In the genomic region with DNA sequence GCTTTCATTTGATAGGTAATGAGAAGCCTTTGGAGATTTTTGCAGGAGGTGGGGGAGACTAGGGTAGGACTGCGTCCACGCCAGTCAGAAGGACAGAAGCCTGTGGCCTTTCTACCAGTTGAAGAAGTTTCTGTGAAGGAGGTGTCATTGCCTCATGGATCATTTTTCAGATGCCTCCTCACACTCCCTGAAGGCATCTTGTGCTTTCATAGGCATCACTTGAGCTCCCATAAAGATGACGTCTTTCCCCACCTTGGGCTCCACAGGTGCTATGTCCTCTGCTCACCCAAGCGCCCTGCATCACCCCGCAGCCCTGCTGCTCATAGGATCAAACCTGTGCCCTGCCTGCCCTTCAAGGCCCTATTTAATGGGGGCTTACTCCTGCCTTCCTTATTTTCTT, we compare ENCODE assay signal across 32 cellular contexts.
"Had no signal": no experiment of that assay in that cellular context is flagged by ENCODE, and none has a peak within 500 bp of the region (broad histone marks: within the 10 kb centered on the region; RNA-seq: fewer than 3 reads in every experiment).

No MANE protein-coding gene starts in this region.

- H3K36me3 ChIP-seq: gastrocnemius medialis, pancreas, prostate gland, sigmoid colon, stomach, thyroid gland, upper lobe of right lung, WERI-Rb-1 had no signal

- H3K4me3 Mint-ChIP-seq: activated naive CD8-positive, alpha-beta T cell; central memory CD8-positive, alpha-beta T cell; dendritic cell treated with granulocyte-macrophage colony-stimulating factor and Interleukin-4, amounts not matched to agents 40 ng/mL and 50 ng/mL, for 4 days; mesothelial cell of epicardium; naive B cell; stimulated activated memory B cell treated with anti-CD40 and anti-IgM and Interleukin-4, amounts not matched to agents 10 μg/mL and 1 μg/mL and 100 μg/mL, for 72 hours had no signal

- H3K27me3 ChIP-seq: thyroid gland had no signal

- H3K4me1 Mint-ChIP-seq: central memory CD8-positive, alpha-beta T cell; naive B cell; stimulated activated memory B cell treated with anti-CD40 and anti-IgM and Interleukin-4, amounts not matched to agents 10 μg/mL and 1 μg/mL and 100 μg/mL, for 72 hours had no signal

- H3K9me3 ChIP-seq: gastrocnemius medialis, pancreas, prostate gland, sigmoid colon, stomach, thyroid gland, upper lobe of right lung had no signal

- DNase-seq: activated CD4-positive, alpha-beta T cell treated with anti-CD3 and anti-CD28 coated beads for 48 hours; activated CD4-positive, alpha-beta T cell treated with anti-CD3 and anti-CD28 coated beads, Interleukin-2, amount 50 U/mL, for 48 hours; activated effector memory CD4-positive, alpha-beta T cell treated with Interleukin-2 at 50 U/mL for 16 hours; activated naive CD4-positive, alpha-beta T cell treated with Interleukin-2 at 50 U/mL for 16 hours; anterior cingulate cortex; effector CD4-positive, alpha-beta T cell; gastrocnemius medialis; glutamatergic neuron; left cardiac atrium; left ventricle myocardium superior; mammary epithelial cell; naive B cell; nucleus accumbens; pancreas; retina; sigmoid colon; small intestine; stimulated activated CD4-positive, alpha-beta T cell treated with anti-CD3 and anti-CD28 coated beads, Interleukin-4, amount 100 ng/mL, for 24 hours; stomach; T-helper 1 cell; T-helper 9 cell; thyroid gland; upper lobe of right lung; WERI-Rb-1 had no signal

- H3K4me3 ChIP-seq: gastrocnemius medialis, pancreas, prostate gland, sigmoid colon, stomach, thyroid gland, upper lobe of right lung had no signal

- H3K27ac ChIP-seq: epithelial cell of prostate, gastrocnemius medialis, pancreas, prostate gland, thyroid gland, upper lobe of right lung, WERI-Rb-1 had no signal

- H3K9me3 Mint-ChIP-seq: central memory CD8-positive, alpha-beta T cell; dendritic cell treated with granulocyte-macrophage colony-stimulating factor and Interleukin-4, amounts not matched to agents 40 ng/mL and 50 ng/mL, for 4 days; naive B cell; stimulated activated memory B cell treated with anti-CD40 and anti-IgM and Interleukin-4, amounts not matched to agents 10 μg/mL and 1 μg/mL and 100 μg/mL, for 72 hours had no signal

- ATAC-seq: activated CD4-positive, CD25-positive, alpha-beta regulatory T cell treated with anti-CD3 and anti-CD28 coated beads, Interleukin-2, amount 50 U/mL, for 24 hours; gastrocnemius medialis; left cardiac atrium; left ventricle myocardium superior; pancreas; stimulated activated memory B cell treated with anti-CD40 and anti-IgM and Interleukin-4, amounts not matched to agents 10 μg/mL and 1 μg/mL and 100 μg/mL, for 72 hours; upper lobe of right lung had no signal

- H3K36me3 Mint-ChIP-seq: activated naive CD8-positive, alpha-beta T cell; mesothelial cell of epicardium; naive B cell; stimulated activated memory B cell treated with anti-CD40 and anti-IgM and Interleukin-4, amounts not matched to agents 10 μg/mL and 1 μg/mL and 100 μg/mL, for 72 hours had no signal

- H3K4me1 ChIP-seq: gastrocnemius medialis, pancreas, prostate gland, stomach, thyroid gland had no signal

- H3K27ac Mint-ChIP-seq: activated naive CD8-positive, alpha-beta T cell; dendritic cell treated with granulocyte-macrophage colony-stimulating factor and Interleukin-4, amounts not matched to agents 40 ng/mL and 50 ng/mL, for 4 days; mesothelial cell of epicardium; naive B cell; stimulated activated memory B cell treated with anti-CD40 and anti-IgM and Interleukin-4, amounts not matched to agents 10 μg/mL and 1 μg/mL and 100 μg/mL, for 72 hours had no signal
